ENCODE assay signal across 27 cellular contexts in the genomic region with DNA sequence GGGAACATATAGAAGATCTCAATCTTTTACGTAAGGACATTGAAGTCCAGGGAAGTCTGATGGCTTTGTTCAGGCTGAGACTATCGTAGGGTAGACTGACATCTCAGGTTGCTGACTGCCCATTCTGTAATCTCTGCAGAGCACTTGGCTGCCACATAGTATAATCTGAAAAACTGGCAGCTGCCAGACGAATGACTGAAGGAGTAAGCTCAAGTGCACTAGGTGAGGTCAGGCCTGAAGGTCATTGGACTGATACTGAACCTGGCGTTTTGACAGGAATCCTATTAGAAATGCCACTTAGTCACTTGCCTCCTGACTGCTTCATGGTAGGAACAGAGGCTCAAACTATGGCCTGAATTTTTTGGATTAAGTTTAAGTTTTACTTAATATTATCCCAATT. TPM values are rescaled to one million over a fixed set of nuclear protein-coding genes. Genes with fewer than 3 reads are reported as not detected.
A peak's percentile ranks its signal among the peaks of the same experiment; 100 is the strongest.
DNase-seq lines count a peak whose midpoint lies in the region; ATAC-seq, FAIRE-seq and TF ChIP-seq lines count a peak whose summit lies in the region.
"Had no signal": no experiment of that assay in that cellular context is flagged by ENCODE, and none has a peak within 500 bp of the region (broad histone marks: within the 10 kb centered on the region; RNA-seq: fewer than 3 reads in every experiment).

No MANE protein-coding gene starts in this region.

- H3K4me3 Mint-ChIP-seq in WTC11 (no peak overlapping the region), neural progenitor cell (no peak overlapping the region)
- H3K4me3 Mint-ChIP-seq: CD4-positive, alpha-beta T cell; dendritic cell treated with granulocyte-macrophage colony-stimulating factor and Interleukin-4, amounts not matched to agents 40 ng/mL and 50 ng/mL, for 4 days; stimulated activated memory B cell treated with anti-CD40 and anti-IgM and Interleukin-4, amounts not matched to agents 10 μg/mL and 1 μg/mL and 100 μg/mL, for 72 hours had no signal

- H3K9me3 Mint-ChIP-seq in WTC11 (peaks cover 3% of the 10 kb centered on the region; the same call in 1 of the 2 replicates), neural progenitor cell (peaks cover 4% of the 10 kb centered on the region)
- H3K9me3 Mint-ChIP-seq: activated naive CD4-positive, alpha-beta T cell treated with anti-CD3 and anti-CD28 coated beads, Interleukin-2, amount 50 U/mL, for 72 hours; activated T-helper 2 cell treated with anti-CD3 and anti-CD28 coated beads, Interferon-gamma antibody, Interleukin-2, Interleukin-4, amounts not matched to agents 10 μg/mL and 5 μg/mL and 100 μg/mL, durations not matched to agents 14 hours and 24 hours and 36 hours; CD4-positive, alpha-beta T cell; dendritic cell treated with granulocyte-macrophage colony-stimulating factor and Interleukin-4, amounts not matched to agents 40 ng/mL and 50 ng/mL, for 4 days; stimulated activated memory B cell treated with anti-CD40 and anti-IgM and Interleukin-4, amounts not matched to agents 10 μg/mL and 1 μg/mL and 100 μg/mL, for 72 hours had no signal

- H3K36me3 ChIP-seq in small intestine (ENCODE audit: control insufficient read depth in 2 of 2, insufficient read depth in 2 of 2, low read length in 2 of 2): no peaks in the 10 kb centered on the region
- H3K36me3 ChIP-seq in neural progenitor cell: no peaks in the 10 kb centered on the region

- no peak for FAIRE-seq in small intestine (lab: Jason Lieb, UNC)
- FAIRE-seq: kidney had no signal

- no peak overlapping the region for H3K9ac ChIP-seq in neural progenitor cell

- H3K27ac ChIP-seq in small intestine (ENCODE audit: low read depth in 1 of 2, low read length in 1 of 2) (no peak overlapping the region), neural progenitor cell (no peak overlapping the region)
- H3K27ac ChIP-seq: testis had no signal

- CTCF ChIA-PET in WTC11 (lab: Charles Lee): interaction anchor here (0.6 kb wide), 1 partner anchor 78 kb away, joined by 3 read pairs; no protein-coding TSS in a partner anchor

- WGBS in small intestine, 3 donors: 48 to 71% (median 58%) methylated on average over 4 of the region's 4 CpGs

- no peaks in the 10 kb centered on the region for H3K27me3 Mint-ChIP-seq in WTC11 (ENCODE audit: low read depth)
- peaks cover 4% of the 10 kb centered on the region for H3K27me3 Mint-ChIP-seq in neural progenitor cell (ENCODE audit: insufficient read depth, low read depth)
- H3K27me3 Mint-ChIP-seq: CD4-positive, alpha-beta T cell; dendritic cell treated with granulocyte-macrophage colony-stimulating factor and Interleukin-4, amounts not matched to agents 40 ng/mL and 50 ng/mL, for 4 days; stimulated activated memory B cell treated with anti-CD40 and anti-IgM and Interleukin-4, amounts not matched to agents 10 μg/mL and 1 μg/mL and 100 μg/mL, for 72 hours had no signal

- POLR2A ChIA-PET in WTC11 (lab: Charles Lee): interaction anchor here (0.7 kb wide), 1 partner anchor 30 kb away, joined by 3 read pairs; no protein-coding TSS in a partner anchor

- ATAC-seq in WTC11 (no peak), left lobe of liver (peak; percentile 88), GM18907 (IDR thresholded peaks at IDR 0.05; ENCODE audit: unreplicated experiment) (no peak)
- ATAC-seq: activated naive CD4-positive, alpha-beta T cell treated with anti-CD3 and anti-CD28 coated beads, Interleukin-2, amount 50 U/mL, for 72 hours; stimulated activated memory B cell treated with anti-CD40 and anti-IgM and Interleukin-4, amounts not matched to agents 10 μg/mL and 1 μg/mL and 100 μg/mL, for 72 hours had no signal

- no peaks in the 10 kb centered on the region for H3K36me3 Mint-ChIP-seq in WTC11
- no peaks in the 10 kb centered on the region for H3K36me3 Mint-ChIP-seq in neural progenitor cell

- DNase-seq in M059J (ENCODE audit: low read depth) (peak; percentile 34), WTC11 (ENCODE audit: low spot score) (no peak), left lobe of liver (ENCODE audit: low spot score) (no peak), small intestine (peak; percentile 73), neural progenitor cell (ENCODE audit: low spot score) (no peak), NCI-H2227 treated with DMSO at 0.1 percent for 48 hours (lab: John Stamatoyannopoulos, UW) (no peak)
- DNase-seq: activated CD4-positive, alpha-beta T cell treated with anti-CD3 and anti-CD28 coated beads, Interleukin-2, amount 50 U/mL, for 4 hours; aorta; CD4-positive, alpha-beta T cell; central memory CD4-positive, alpha-beta T cell; GDM1; GOT3; kidney; mesendoderm; NCI-H1694; NCI-H345; NCI-H774; nucleus accumbens; SHP77; stimulated activated CD4-positive, alpha-beta T cell treated with anti-CD3 and anti-CD28 coated beads, Interleukin-4, amount 100 ng/mL, for 1 hour; T-helper 9 cell; testis had no signal

- H3K4me3 ChIP-seq in small intestine (ENCODE audit: low read depth in 1 of 2, low read length in 2 of 2) (no peak overlapping the region), neural progenitor cell (no peak overlapping the region)
- H3K4me3 ChIP-seq: testis had no signal

- no peak overlapping the region for H3K4me2 ChIP-seq in neural progenitor cell

- H3K79me2 ChIP-seq in neural progenitor cell (ENCODE audit: low read depth): peaks cover 51% of the 10 kb centered on the region

- H3K27me3 ChIP-seq in small intestine (ENCODE audit: control insufficient read depth in 2 of 2, insufficient read depth in 2 of 2, low read length in 2 of 2) (no peaks in the 10 kb centered on the region), neural progenitor cell (no peaks in the 10 kb centered on the region)
- H3K27me3 ChIP-seq: testis had no signal

- no peaks in the 10 kb centered on the region for H3F3A ChIP-seq in neural progenitor cell (ENCODE audit: low read depth)

- H3K4me1 ChIP-seq in small intestine (ENCODE audit: control insufficient read depth in 2 of 2, insufficient read depth in 1 of 2, low read depth in 1 of 2, low read length in 1 of 2) (peaks cover 12 to 19% of the 10 kb centered on the region in 2 donors), neural progenitor cell (no peaks in the 10 kb centered on the region)
- H3K4me1 ChIP-seq: testis had no signal

- peaks cover 12% of the 10 kb centered on the region for H3K4me1 Mint-ChIP-seq in WTC11
- H3K4me1 Mint-ChIP-seq in neural progenitor cell: peaks cover 4% of the 10 kb centered on the region

- H3K27ac Mint-ChIP-seq in WTC11 (0 out of 2 replicates have a peak overlapping the region, but pooled peaks have one; percentile 35), neural progenitor cell (no peak overlapping the region)
- H3K27ac Mint-ChIP-seq: activated naive CD4-positive, alpha-beta T cell treated with anti-CD3 and anti-CD28 coated beads, Interleukin-2, amount 50 U/mL, for 72 hours; activated T-helper 2 cell treated with anti-CD3 and anti-CD28 coated beads, Interferon-gamma antibody, Interleukin-2, Interleukin-4, amounts not matched to agents 10 μg/mL and 5 μg/mL and 100 μg/mL, durations not matched to agents 14 hours and 24 hours and 36 hours; CD4-positive, alpha-beta T cell; dendritic cell treated with granulocyte-macrophage colony-stimulating factor and Interleukin-4, amounts not matched to agents 40 ng/mL and 50 ng/mL, for 4 days; stimulated activated memory B cell treated with anti-CD40 and anti-IgM and Interleukin-4, amounts not matched to agents 10 μg/mL and 1 μg/mL and 100 μg/mL, for 72 hours had no signal

- peaks cover 5% of the 10 kb centered on the region for H4K20me1 ChIP-seq in neural progenitor cell (ENCODE audit: low read depth)

- no peak overlapping the region for H2AFZ ChIP-seq in neural progenitor cell (replicated peaks)

- H3K9me3 ChIP-seq in small intestine (ENCODE audit: control insufficient read depth, low read depth) (no peaks in the 10 kb centered on the region), neural progenitor cell (ENCODE audit: low read depth) (no peaks in the 10 kb centered on the region)
- H3K9me3 ChIP-seq: testis had no signal

- TF ChIP-seq CTCF in WTC11 (IDR thresholded peaks at IDR 0.05) (no peak), neural progenitor cell (IDR thresholded peaks at IDR 0.05) (no peak)

TF ChIP-seq in WTC11, 78 proteins besides CTCF, POLR2A, EP300 and RAD21:
- TF ChIP-seq SMAD4 (CRISPR knock-in tag; IDR thresholded peaks at IDR 0.05) (no peak), ZNF416 (CRISPR knock-in tag; IDR thresholded peaks at IDR 0.05) (no peak)
TF ChIP-seq in WTC11: peak in this region for 0.

RNA-seq across cellular contexts. Expression of a gene that starts 23.5 kb away (rescaled TPM):
- 45.8 and 82.4 TPM in 2 replicates for total RNA-seq in M059J (2014; rRNA removed; shearing (Covaris generic))
- total RNA-seq in WTC11 (2021) (29.7 to 32.5 TPM (median 32.2 TPM) in 3 replicates), left lobe of liver (3.2 TPM), neural progenitor cell (ENCODE audit: low replicate concordance) (67.2 and 176 TPM in 2 replicates)
- 10 to 100 TPM; 10.5 to 13.8 (median 13.6) TPM for polyA plus RNA-seq in small intestine

Comparison
In these comparisons a context has a peak if more than half of its experiments do, and no peak if none do; other contexts are left out.
1. DNase-seq: peak in M059J (single experiment) and small intestine (single experiment); none in WTC11 (single experiment), left lobe of liver (single experiment), neural progenitor cell (single experiment) and NCI-H2227 treated with DMSO at 0.1 percent for 48 hours (single experiment).